Comparison of ENCODE assay signal across 12 cellular contexts in the genomic region with DNA sequence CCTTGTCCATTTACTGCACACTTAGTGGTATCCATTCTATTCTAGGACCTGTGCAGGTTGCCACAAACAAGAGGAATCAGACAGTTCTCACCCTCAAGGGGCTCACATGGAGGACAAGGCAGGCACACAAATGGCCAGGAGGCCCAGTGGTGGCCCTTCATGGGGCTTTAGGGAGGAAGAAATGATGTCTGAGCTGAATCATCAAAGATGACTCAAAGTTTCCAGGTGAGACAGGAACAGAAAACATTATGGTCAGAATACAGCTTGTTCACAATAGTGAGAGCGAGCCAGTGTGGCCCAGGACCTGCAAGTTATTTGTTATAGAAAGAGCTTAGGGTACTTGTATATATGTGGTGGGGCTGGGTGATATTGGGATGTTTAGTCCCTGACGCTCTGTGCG. TPM values are rescaled to one million over a fixed set of nuclear protein-coding genes. Genes with fewer than 3 reads are reported as not detected.
DNase-seq lines count a peak whose midpoint lies in the region; ATAC-seq and TF ChIP-seq lines count a peak whose summit lies in the region.
"Had no signal": no experiment of that assay in that cellular context is flagged by ENCODE, and none has a peak within 500 bp of the region (broad histone marks: within the 10 kb centered on the region; RNA-seq: fewer than 3 reads in every experiment).

No MANE protein-coding gene starts in this region.

- peak overlapping the region; percentile 69 for H3K4me3 Mint-ChIP-seq in activated T-helper 17 cell treated with anti-CD3 and anti-CD28 coated beads, Interleukin-2, amount 50 U/mL, for 72 hours
- H3K4me3 Mint-ChIP-seq in chondrocyte (ENCODE audit: unreplicated experiment): no peak overlapping the region

- peak; percentile 80 for ATAC-seq in HG03108 (IDR thresholded peaks at IDR 0.05; ENCODE audit: unreplicated experiment)
- ATAC-seq in activated T-helper 17 cell treated with anti-CD3 and anti-CD28 coated beads, Interleukin-2, amount 50 U/mL, for 72 hours (replicated peaks): peak; percentile 87
- ATAC-seq in HG03025 (IDR thresholded peaks at IDR 0.05; ENCODE audit: low FRiP score, unreplicated experiment): no peak
- ATAC-seq: HepG2 had no signal

- H3K9me3 Mint-ChIP-seq in activated T-helper 17 cell treated with anti-CD3 and anti-CD28 coated beads, Interleukin-2, amount 50 U/mL, for 72 hours: no peaks in the 10 kb centered on the region
- no peaks in the 10 kb centered on the region for H3K9me3 Mint-ChIP-seq in chondrocyte (ENCODE audit: low read depth)

- TF ChIP-seq CTCF in chondrocyte (IDR thresholded peaks at IDR 0.05): no peak

- DNase-seq in activated CD4-positive, alpha-beta T cell treated with anti-CD3 and anti-CD28 coated beads, Interleukin-2, amount 50 U/mL, for 48 hours: peak; percentile 27 to 48
- no peak for DNase-seq in activated CD4-positive, alpha-beta T cell treated with anti-CD3 and anti-CD28 coated beads for 4 hours
- peak; percentile 9 to 35 for DNase-seq in stimulated activated CD4-positive, alpha-beta T cell treated with anti-CD3 and anti-CD28 coated beads, Interleukin-2, amount 100 ng/mL, for 48 hours
- DNase-seq in chondrocyte (ENCODE audit: low spot score) (no peak), activated gamma-delta T cell treated with Interleukin-2 at 50 U/mL for 16 hours (no peak)

- H3K36me3 Mint-ChIP-seq in activated T-helper 17 cell treated with anti-CD3 and anti-CD28 coated beads, Interleukin-2, amount 50 U/mL, for 72 hours (ENCODE audit: low read depth): peaks cover 23% of the 10 kb centered on the region
- H3K36me3 Mint-ChIP-seq in chondrocyte (ENCODE audit: low read depth): no peaks in the 10 kb centered on the region

- H3K4me1 Mint-ChIP-seq in activated T-helper 17 cell treated with anti-CD3 and anti-CD28 coated beads, Interleukin-2, amount 50 U/mL, for 72 hours: peaks cover 17% of the 10 kb centered on the region
- peaks cover 23% of the 10 kb centered on the region for H3K4me1 Mint-ChIP-seq in chondrocyte (ENCODE audit: low read depth)

- H3K27ac Mint-ChIP-seq in activated T-helper 17 cell treated with anti-CD3 and anti-CD28 coated beads, Interleukin-2, amount 50 U/mL, for 72 hours: peak overlapping the region; percentile 90
- H3K27ac Mint-ChIP-seq in chondrocyte (ENCODE audit: unreplicated experiment): no peak overlapping the region

- H3K27me3 Mint-ChIP-seq in activated T-helper 17 cell treated with anti-CD3 and anti-CD28 coated beads, Interleukin-2, amount 50 U/mL, for 72 hours: no peaks in the 10 kb centered on the region
- no peaks in the 10 kb centered on the region for H3K27me3 Mint-ChIP-seq in chondrocyte (ENCODE audit: low read depth)

RNA-seq across cellular contexts. Expression of a gene that starts 26.4 kb away (rescaled TPM):
- total RNA-seq in activated T-helper 17 cell treated with anti-CD3 and anti-CD28 coated beads, Interleukin-2, amount 50 U/mL, for 72 hours: 1 to 10 TPM; 7.1 to 8.9 TPM
- total RNA-seq in chondrocyte: 0.24 TPM in 1 of 3 replicates, not detected in the others
- total RNA-seq: glomerular endothelial cell, HepG2, pulmonary artery endothelial cell, subcutaneous adipose tissue had no signal

RNA-seq across cellular contexts. Expression of a gene that starts 38.8 kb away (rescaled TPM):
- 10 to 100 TPM; 13.7 to 32.8 TPM for total RNA-seq in activated T-helper 17 cell treated with anti-CD3 and anti-CD28 coated beads, Interleukin-2, amount 50 U/mL, for 72 hours
- 23.7 to 24.1 TPM (median 23.8 TPM) in 3 replicates for total RNA-seq in chondrocyte

RNA-seq across cellular contexts. Expression of a gene that starts 57.2 kb away (rescaled TPM):
- 10 to 100 TPM; 14.0 to 20.5 TPM for total RNA-seq in activated T-helper 17 cell treated with anti-CD3 and anti-CD28 coated beads, Interleukin-2, amount 50 U/mL, for 72 hours
- total RNA-seq in chondrocyte: 43.7 to 83.8 TPM (median 82.9 TPM) in 3 replicates

Comparison
In these comparisons a context has a peak if more than half of its experiments do, and no peak if none do; other contexts are left out.
1. DNase-seq: peak in activated CD4-positive, alpha-beta T cell treated with anti-CD3 and anti-CD28 coated beads, Interleukin-2, amount 50 U/mL, for 48 hours (2 of 2) and stimulated activated CD4-positive, alpha-beta T cell treated with anti-CD3 and anti-CD28 coated beads, Interleukin-2, amount 100 ng/mL, for 48 hours (2 of 2); none in activated CD4-positive, alpha-beta T cell treated with anti-CD3 and anti-CD28 coated beads for 4 hours (0 of 2), chondrocyte (single experiment) and activated gamma-delta T cell treated with Interleukin-2 at 50 U/mL for 16 hours (single experiment).